Comparison of ENCODE assay signal across 17 cellular contexts in the genomic region with DNA sequence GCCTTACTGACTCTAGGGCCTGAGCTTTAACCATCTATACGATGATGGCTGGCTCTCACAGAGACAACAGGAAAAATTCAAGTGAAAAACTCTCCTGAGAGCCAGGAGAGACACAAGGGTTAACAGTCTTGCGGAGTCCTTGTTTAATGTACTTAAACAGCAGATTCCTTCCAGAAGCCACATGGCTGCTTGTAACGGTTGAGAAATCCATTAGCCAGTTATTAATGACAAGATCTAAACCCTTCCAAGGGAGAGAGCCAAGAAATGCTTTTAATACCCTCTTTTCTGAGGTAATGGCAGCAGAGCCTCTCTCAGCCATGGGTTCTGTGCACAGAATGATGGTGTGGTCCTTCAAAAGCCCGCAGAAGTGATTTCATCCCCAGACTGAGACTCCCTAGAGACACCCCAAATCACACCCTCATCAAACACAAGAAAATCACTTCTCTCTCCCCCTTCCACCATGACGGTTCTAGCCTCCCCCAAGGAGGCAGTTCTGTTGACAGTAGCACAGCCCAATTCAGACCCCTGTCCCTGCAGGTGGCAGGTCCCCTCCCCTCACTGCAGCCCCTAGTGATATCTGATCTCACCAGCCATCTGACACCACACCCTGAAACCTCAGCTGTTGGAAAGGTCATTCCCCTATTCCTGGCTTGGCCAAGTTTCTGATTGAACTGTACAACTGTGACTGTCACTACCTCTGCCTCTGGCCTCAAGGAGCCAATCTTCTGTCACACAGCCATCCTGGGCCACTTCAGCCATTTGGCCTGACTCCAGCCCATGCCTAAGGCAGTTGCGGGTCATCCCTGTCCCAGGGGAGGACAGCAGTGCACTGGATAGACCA. TPM values are rescaled to one million over a fixed set of nuclear protein-coding genes. Genes with fewer than 3 reads are reported as not detected.
A peak's percentile ranks its signal among the peaks of the same experiment; 100 is the strongest.
DNase-seq lines count a peak whose midpoint lies in the region; ATAC-seq and TF ChIP-seq lines count a peak whose summit lies in the region.
"Had no signal": no experiment of that assay in that cellular context is flagged by ENCODE, and none has a peak within 500 bp of the region (broad histone marks: within the 10 kb centered on the region; RNA-seq: fewer than 3 reads in every experiment).

No MANE protein-coding gene starts in this region.

- TF ChIP-seq EP300 in suprapubic skin (IDR thresholded peaks at IDR 0.05): no peak

- H3K27me3 ChIP-seq in breast epithelium (no peaks in the 10 kb centered on the region), mammary epithelial cell (ENCODE audit: insufficient read depth, low read length) (no peaks in the 10 kb centered on the region), NT2/D1 (ENCODE audit: insufficient read depth, insufficient read length) (no peaks in the 10 kb centered on the region), suprapubic skin (no peaks in the 10 kb centered on the region), uterus (no peaks in the 10 kb centered on the region)

- no peaks in the 10 kb centered on the region for H3K9me3 ChIP-seq in breast epithelium
- H3K9me3 ChIP-seq in mammary epithelial cell (replicated peaks; ENCODE audit: insufficient read depth, low read length): no peaks in the 10 kb centered on the region
- H3K9me3 ChIP-seq in NT2/D1 (ENCODE audit: insufficient read depth, low read length): no peaks in the 10 kb centered on the region
- H3K9me3 ChIP-seq in suprapubic skin: no peaks in the 10 kb centered on the region
- no peaks in the 10 kb centered on the region for H3K9me3 ChIP-seq in uterus

- H3K9ac ChIP-seq in mammary epithelial cell (ENCODE audit: insufficient read depth, low read length): no peak overlapping the region
- H3K9ac ChIP-seq in NT2/D1 (ENCODE audit: insufficient read length, low read depth): peak overlapping the region; percentile 14

- DNase-seq in breast epithelium (ENCODE audit: low spot score in 2 of 2): peak; percentile 85 to 91
- DNase-seq in mammary epithelial cell: no peak
- no peak for DNase-seq in NT2/D1 (ENCODE audit: low read depth, low spot score)
- DNase-seq in islet precursor cell: peak; percentile 71
- DNase-seq in suprapubic skin (ENCODE audit: low spot score in 2 of 2): no peak
- DNase-seq in uterus: no peak
- DNase-seq in AML-193 (lab: John Stamatoyannopoulos, UW): no peak
- DNase-seq: activated naive CD8-positive, alpha-beta T cell treated with anti-CD3 and anti-CD28 coated beads, Interleukin-2, amount 50 U/mL, for 24 hours; activated T-cell treated with anti-CD3 and anti-CD28 coated beads, Interleukin-2, amount 50 U/mL, for 24 hours; cerebellar nuclear complex; mesendoderm; NCI-H2029 treated with DMSO at 0.1 percent for 48 hours; NK-92 treated with Interleukin-12 subunit alpha and Interleukin-12 subunit beta, amount 100 ng/mL, for 24 hours; SHP77 treated with DMSO at 0.1 percent for 48 hours had no signal

- in situ Hi-C loops in mammary epithelial cell (cut with MboI; ENCODE audit: low sequenced_read_pairs in 2 of 2): no loop called here

- no peaks in the 10 kb centered on the region for H4K20me1 ChIP-seq in mammary epithelial cell (ENCODE audit: insufficient read depth, low read length)

- H3K36me3 ChIP-seq in breast epithelium (no peaks in the 10 kb centered on the region), mammary epithelial cell (ENCODE audit: insufficient read depth, low read length) (peaks cover 3% of the 10 kb centered on the region), NT2/D1 (ENCODE audit: insufficient read depth, insufficient read length, low read length) (peaks cover 11% of the 10 kb centered on the region), suprapubic skin (no peaks in the 10 kb centered on the region), uterus (no peaks in the 10 kb centered on the region)

- 86% methylated on average over 6 of the region's 6 CpGs for WGBS in mammary epithelial cell (ENCODE audit: low coverage, missing lambda C conversion rate)
- WGBS in suprapubic skin: 69% methylated on average over 6 of the region's 6 CpGs

- peak overlapping the region; percentile 81 to 93 for H3K27ac ChIP-seq in breast epithelium
- H3K27ac ChIP-seq in mammary epithelial cell (ENCODE audit: insufficient read depth, low read depth, low read length): no peak overlapping the region
- peak overlapping the region; percentile 20 for H3K27ac ChIP-seq in suprapubic skin
- H3K27ac ChIP-seq in uterus: no peak overlapping the region

- intact Hi-C loops in breast epithelium (cut with DNase I; ENCODE audit: low total_unique reads) (no loop called here), mammary epithelial cell (cut with micrococcal nuclease) (loop anchor here (10.0 kb wide), 2 partner anchors 66 to 574 kb away; partner anchors contain the start of genes HIRIP3 and INO80E), uterus (cut with DNase I; ENCODE audit: low total_unique reads) (no loop called here)

- H3K79me2 ChIP-seq in mammary epithelial cell (ENCODE audit: insufficient read depth, low read length): peaks cover 12% of the 10 kb centered on the region

- H3K4me1 ChIP-seq in breast epithelium: peaks cover 8 to 9% of the 10 kb centered on the region in 2 donors
- H3K4me1 ChIP-seq in mammary epithelial cell (ENCODE audit: insufficient read depth, low read length): peaks cover 16% of the 10 kb centered on the region
- H3K4me1 ChIP-seq in NT2/D1 (ENCODE audit: insufficient read depth, insufficient read length): peaks cover 10% of the 10 kb centered on the region
- peaks cover 28% of the 10 kb centered on the region for H3K4me1 ChIP-seq in suprapubic skin
- H3K4me1 ChIP-seq in uterus: peaks cover 3 to 11% of the 10 kb centered on the region in 2 donors

- H2AFZ ChIP-seq in mammary epithelial cell (ENCODE audit: low read depth, low read length): no peak overlapping the region

- no peak for ATAC-seq in activated CD4-positive, CD25-positive, alpha-beta regulatory T cell treated with anti-CD3 and anti-CD28 coated beads, Interleukin-2, amount 50 U/mL, for 24 hours
- ATAC-seq: activated naive CD8-positive, alpha-beta T cell treated with anti-CD3 and anti-CD28 coated beads, Interleukin-2, amount 50 U/mL, for 24 hours had no signal

- TF ChIP-seq CTCF in breast epithelium (IDR thresholded peaks at IDR 0.05) (no peak), mammary epithelial cell (conservative IDR thresholded peaks at IDR 0.05 in 1 of 2, IDR thresholded peaks at IDR 0.05 in 1 of 2; ENCODE audit: extremely low read depth in 1 of 2, insufficient read depth in 1 of 2, low read depth in 1 of 2, low read length in 2 of 2) (no peak), suprapubic skin (IDR thresholded peaks at IDR 0.05) (no peak), uterus (IDR thresholded peaks at IDR 0.05) (no peak)

- TF ChIP-seq POLR2A in breast epithelium (IDR thresholded peaks at IDR 0.05) (no peak), suprapubic skin (IDR thresholded peaks at IDR 0.05) (no peak), uterus (IDR thresholded peaks at IDR 0.05) (no peak)

- H3K4me2 ChIP-seq in mammary epithelial cell (ENCODE audit: insufficient read depth, low read depth, low read length): no peak overlapping the region

- no TSS peak for BruUV-seq in mammary epithelial cell (replicated peaks; lab: Mats Ljungman, UMichigan)

- CTCF ChIA-PET in mammary epithelial cell (lab: Charles Lee; ENCODE audit: low non-redundant PET): no interaction called here

- dilution Hi-C loops in mammary epithelial cell (cut with HindIII; ENCODE audit: low sequenced_read_pairs): no loop called here

- H3K4me3 ChIP-seq in breast epithelium (peak overlapping the region in 1 of 3 donors; percentile 27), mammary epithelial cell (replicated peaks in 1 of 3; ENCODE audit: insufficient read depth in 1 of 3, low read depth in 2 of 3, low read length in 3 of 3) (no peak overlapping the region), NT2/D1 (ENCODE audit: insufficient read length, low read depth) (no peak overlapping the region), suprapubic skin (no peak overlapping the region), uterus (no peak overlapping the region)

RNA-seq across cellular contexts. Expression of gene ALDOA, which starts 5.0 kb away (rescaled TPM):
- total RNA-seq in breast epithelium: 100 to 1,000 TPM; 479 to 672 (median 540) TPM
- 1,000 to 10,000 TPM in 1 of 2 donors, 100 to 1,000 TPM in 1; 758 to 2,329 TPM for total RNA-seq in mammary epithelial cell
- polyA plus RNA-seq in mammary epithelial cell: 2,512 TPM
- 3,207 TPM for polyA minus RNA-seq in mammary epithelial cell
- 100 to 1,000 TPM; 794 to 967 (median 870) TPM for total RNA-seq in suprapubic skin
- 100 to 1,000 TPM; 175 to 905 (median 489) TPM for total RNA-seq in uterus

RNA-seq across cellular contexts. Expression of gene PPP4C, which starts 15.2 kb away (rescaled TPM):
- total RNA-seq in breast epithelium (10 to 100 TPM; 47.7 to 55.1 (median 51.7) TPM), mammary epithelial cell (100 to 1,000 TPM; 125 to 221 TPM), suprapubic skin (10 to 100 TPM; 52.0 to 66.0 (median 61.2) TPM), uterus (10 to 100 TPM; 15.6 to 78.5 (median 64.5) TPM)
- 193 TPM for polyA plus RNA-seq in mammary epithelial cell
- 303 TPM for polyA minus RNA-seq in mammary epithelial cell

RNA-seq across cellular contexts. Expression of gene TLCD3B, which starts 29.5 kb away (rescaled TPM):
- total RNA-seq in breast epithelium (under 1 TPM in 1 of 3 donors, not detected in 2; 0.29 TPM), mammary epithelial cell (not detected), suprapubic skin (1 to 10 TPM in 1 of 4 donors, under 1 TPM in 1, not detected in 2; 0.81 to 1.4 TPM), uterus (under 1 TPM in 1 of 4 donors, not detected in 3; 0.62 TPM)
- polyA plus RNA-seq in mammary epithelial cell: 0.15 TPM
- polyA minus RNA-seq in mammary epithelial cell: not detected
- total RNA-seq: omental fat pad, subcutaneous adipose tissue had no signal

RNA-seq across cellular contexts. Expression of gene TBX6, which starts 31.1 kb away (rescaled TPM):
- total RNA-seq in breast epithelium: under 1 TPM; 0.73 to 0.98 (median 0.80) TPM
- total RNA-seq in mammary epithelial cell: under 1 TPM in 1 of 2 donors, not detected in 1; 0.73 TPM
- 0.05 TPM for polyA plus RNA-seq in mammary epithelial cell
- not detected for polyA minus RNA-seq in mammary epithelial cell
- total RNA-seq in suprapubic skin: 1 to 10 TPM; 2.7 to 7.6 (median 4.7) TPM
- 1 to 10 TPM in 1 of 4 donors, under 1 TPM in 1, not detected in 2; 0.21 to 1.3 TPM for total RNA-seq in uterus

RNA-seq across cellular contexts. Expression of gene YPEL3, which starts 35.4 kb away (rescaled TPM):
- total RNA-seq in breast epithelium (100 to 1,000 TPM; 106 to 143 (median 114) TPM), mammary epithelial cell (10 to 100 TPM in 1 of 2 donors, 1 to 10 TPM in 1; 9.5 to 25.8 TPM), suprapubic skin (100 to 1,000 TPM; 138 to 197 (median 195) TPM), uterus (100 to 1,000 TPM in 1 of 4 donors, 10 to 100 TPM in 2, 1 to 10 TPM in 1; 9.2 to 158 (median 36.4) TPM)
- polyA plus RNA-seq in mammary epithelial cell: 16.3 TPM
- polyA minus RNA-seq in mammary epithelial cell: 19.2 TPM

Comparison
In these comparisons a context has a peak if more than half of its experiments do, and no peak if none do; other contexts are left out.
1. DNase-seq: peak in breast epithelium (2 of 2) and islet precursor cell (single experiment); none in mammary epithelial cell (single experiment), NT2/D1 (single experiment), suprapubic skin (0 of 2), uterus (0 of 2) and AML-193 (0 of 2).
2. H3K27ac ChIP-seq: peak in breast epithelium (2 of 2) and suprapubic skin (single experiment); none in mammary epithelial cell (single experiment) and uterus (0 of 2).